In genomic region chr10:115033898-115034297, GRCh38 we compare ENCODE assay signal across 35 cellular contexts. TPM values are rescaled to one million over a fixed set of nuclear protein-coding genes. Genes with fewer than 3 reads are reported as not detected.
"Had no signal": no experiment of that assay in that cellular context is flagged by ENCODE, and none has a peak within 500 bp of the region (broad histone marks: within the 10 kb centered on the region; RNA-seq: fewer than 3 reads in every experiment).

No MANE protein-coding gene starts in this region.

- H3K4me2 ChIP-seq: KMS-11 had no signal

- H3K27me3 ChIP-seq: MG63 had no signal

- DNase-seq: Karpas-422, Kasumi-1, MG63, MM.1S, MV-4-11, NCI-H1048, NCI-H1092, NCI-H1092 treated with DMSO at 0.1 percent for 48 hours, NCI-H1105, NCI-H1105 treated with DMSO at 0.1 percent for 48 hours, NCI-H1417, NCI-H1417 treated with DMSO at 0.1 percent for 48 hours, NCI-H1436, NCI-H1436 treated with DMSO at 0.1 percent for 48 hours, NCI-H146, NCI-H1694, NCI-H1694 treated with DMSO at 0.1 percent for 48 hours, NCI-H187, NCI-H187 treated with DMSO at 0.1 percent for 48 hours, NCI-H1930, NCI-H2029, NCI-H2029 treated with DMSO at 0.1 percent for 48 hours, NCI-H2081, NCI-H2081 treated with DMSO at 0.1 percent for 48 hours, NCI-H2107, NCI-H2171, NCI-H2171 treated with DMSO at 0.1 percent for 48 hours, NCI-H2227 treated with DMSO at 0.1 percent for 48 hours, NCI-H226, NCI-H345, NCI-H446, NCI-H446 treated with DMSO at 0.1 percent for 48 hours, NCI-H510A had no signal

- H3K36me3 ChIP-seq: MG63 had no signal

- H3K9ac ChIP-seq: KMS-11 had no signal

- H3K27ac ChIP-seq: KMS-11 had no signal

- H3K9me3 ChIP-seq: MG63 had no signal

- H3K4me3 ChIP-seq: MG63 had no signal

RNA-seq across cellular contexts. Expression of gene ATRNL1, which starts 59.3 kb away (rescaled TPM):
- total RNA-seq: MCF 10A had no signal
